Comparison of ENCODE assay signal across 33 cellular contexts in genomic region chr2:214156971-214157370, GRCh38.
A peak's percentile ranks its signal among the peaks of the same experiment; 100 is the strongest.
DNase-seq lines count a peak whose midpoint lies in the region; ATAC-seq, FAIRE-seq and TF ChIP-seq lines count a peak whose summit lies in the region.
"Had no signal": no experiment of that assay in that cellular context is flagged by ENCODE, and none has a peak within 500 bp of the region (broad histone marks: within the 10 kb centered on the region; RNA-seq: fewer than 3 reads in every experiment).

No MANE protein-coding gene starts in this region.

- DNase-seq in GM12865 (ENCODE audit: low read depth) (peak; percentile 5), bronchial epithelial cell (ENCODE audit: low read depth) (peak; percentile 59), NCI-H526 (lab: John Stamatoyannopoulos, UW) (no peak), esophagus muscularis mucosa (ENCODE audit: extremely low spot score) (no peak), SIG-M5 treated with dmso at 0.1 percent for 504 hours (lab: John Stamatoyannopoulos, UW; ENCODE audit: unreplicated experiment) (no peak)
- no peak for DNase-seq in stimulated activated CD4-positive, alpha-beta T cell treated with anti-CD3 and anti-CD28 coated beads, Interleukin-12 subunit alpha, Interleukin-12 subunit beta, amount 100 ng/mL, for 4 hours
- DNase-seq: activated CD4-positive, CD25-positive, alpha-beta regulatory T cell; activated CD8-positive, alpha-beta memory T cell treated with anti-CD3 and anti-CD28 coated beads, Interleukin-2, amount 10 ng/mL, durations not matched to agents 7 days and 5 days; activated T-cell treated with anti-CD3 and anti-CD28 coated beads, Interleukin-2, amount 50 U/mL, for 48 hours; AML-193; Calu3; CD4-positive, CD25-positive, alpha-beta regulatory T cell; DMS79; foreskin fibroblast; GDM1; Karpas-422; lower lobe of right lung; mucosa of descending colon; NCI-H1436; NCI-H2081 treated with DMSO at 0.1 percent for 48 hours; NCI-H774; stimulated activated CD4-positive, alpha-beta T cell treated with anti-CD3 and anti-CD28 coated beads, Interleukin-15, amount 100 ng/mL, for 24 hours; stimulated activated CD4-positive, alpha-beta T cell treated with anti-CD3 and anti-CD28 coated beads, Interleukin-4, amount 100 ng/mL, for 4 hours; T-helper 1 cell had no signal

- H3K36me3 ChIP-seq in bronchial epithelial cell (ENCODE audit: control insufficient read depth, insufficient read depth, low read length) (no peaks in the 10 kb centered on the region), esophagus muscularis mucosa (no peaks in the 10 kb centered on the region)
- H3K36me3 ChIP-seq: lower lobe of right lung, tibial nerve had no signal

- no peak for FAIRE-seq in bronchial epithelial cell (lab: Jason Lieb, UNC)
- FAIRE-seq: A549 had no signal

- TF ChIP-seq CTCF in GM12865 (IDR thresholded peaks at IDR 0.05; ENCODE audit: insufficient read depth, low read depth, low read length, missing control alignments) (no peak), bronchial epithelial cell (IDR thresholded peaks at IDR 0.05; ENCODE audit: insufficient read depth, low read length, severe bottlenecking) (no peak), esophagus muscularis mucosa (IDR thresholded peaks at IDR 0.05) (no peak)

- WGBS in esophagus muscularis mucosa: 97% methylated on average over 1 of the region's 1 CpG

- no peak for TF ChIP-seq EP300 in esophagus muscularis mucosa (IDR thresholded peaks at IDR 0.05)

- H3K9me3 ChIP-seq in esophagus muscularis mucosa: no peaks in the 10 kb centered on the region
- H3K9me3 ChIP-seq: A549, lower lobe of right lung, mucosa of descending colon, tibial nerve had no signal

- intact Hi-C loops in esophagus muscularis mucosa (cut with DNase I): no loop called here

- no peak for TF ChIP-seq POLR2A in esophagus muscularis mucosa (IDR thresholded peaks at IDR 0.05; ENCODE audit: low read depth)

- no peaks in the 10 kb centered on the region for H3K4me1 ChIP-seq in esophagus muscularis mucosa
- H3K4me1 ChIP-seq: A549, lower lobe of right lung, tibial nerve had no signal

- ATAC-seq in GM21360 (IDR thresholded peaks at IDR 0.05; ENCODE audit: unreplicated experiment) (peak; percentile 95), HG03469 (IDR thresholded peaks at IDR 0.05; ENCODE audit: unreplicated experiment) (peak; percentile 79)
- ATAC-seq: A549; activated CD8-positive, alpha-beta memory T cell treated with anti-CD3 and anti-CD28 coated beads, Interleukin-2, amount 10 ng/mL, durations not matched to agents 7 days and 5 days; esophagus mucosa; HCT116; lower lobe of right lung; mucosa of descending colon; natural killer cell treated with Interleukin-12 subunit alpha and Interleukin-12 subunit beta and Interleukin-15 and Interleukin-18, amount 100 ng/mL, for 72 hours had no signal

- no peak overlapping the region for H3K27ac ChIP-seq in esophagus muscularis mucosa (replicated peaks in 1 of 4)
- H3K27ac ChIP-seq: A549, lower lobe of right lung, RWPE1, SK-N-MC, tibial nerve had no signal

- H3K4me3 ChIP-seq in GM12865 (ENCODE audit: low read depth, low read length): no peak overlapping the region
- no peak overlapping the region for H3K4me3 ChIP-seq in bronchial epithelial cell (ENCODE audit: low read depth, low read length)
- H3K4me3 ChIP-seq in esophagus muscularis mucosa: no peak overlapping the region
- H3K4me3 ChIP-seq: A549, lower lobe of right lung, mucosa of descending colon, SK-N-MC, tibial nerve had no signal

- H3K27me3 ChIP-seq in bronchial epithelial cell (ENCODE audit: control insufficient read depth, insufficient read depth, low read length) (no peaks in the 10 kb centered on the region), esophagus muscularis mucosa (no peaks in the 10 kb centered on the region)
- H3K27me3 ChIP-seq: tibial nerve had no signal

Comparison
In these comparisons a context has a peak if more than half of its experiments do, and no peak if none do; other contexts are left out.
1. DNase-seq: peak in GM12865 (single experiment) and bronchial epithelial cell (single experiment); none in NCI-H526 (0 of 2), esophagus muscularis mucosa (single experiment), stimulated activated CD4-positive, alpha-beta T cell treated with anti-CD3 and anti-CD28 coated beads, Interleukin-12 subunit alpha, Interleukin-12 subunit beta, amount 100 ng/mL, for 4 hours (single experiment) and SIG-M5 treated with dmso at 0.1 percent for 504 hours (single experiment).